Comparison of ENCODE assay signal across 10 cellular contexts in genomic region chr5:154276932-154277331, GRCh38.
DNase-seq lines count a peak whose midpoint lies in the region; ATAC-seq, FAIRE-seq and TF ChIP-seq lines count a peak whose summit lies in the region.
"Had no signal": no experiment of that assay in that cellular context is flagged by ENCODE, and none has a peak within 500 bp of the region (broad histone marks: within the 10 kb centered on the region; RNA-seq: fewer than 3 reads in every experiment).

No MANE protein-coding gene starts in this region.

- intact Hi-C loops in Calu3 (cut with micrococcal nuclease; ENCODE audit: unreplicated experiment) = no loop called here

- H3K9me3 Mint-ChIP-seq in nephron = no peaks in the 10 kb centered on the region
- H3K9me3 Mint-ChIP-seq in Calu3 (ENCODE audit: low read depth, unreplicated experiment) = no peaks in the 10 kb centered on the region

- H3K36me3 Mint-ChIP-seq in nephron (ENCODE audit: low read depth) (no peaks in the 10 kb centered on the region), Calu3 (ENCODE audit: insufficient read depth, unreplicated experiment) (no peaks in the 10 kb centered on the region)

- DNase-seq in AG08396 (ENCODE audit: low spot score) (peak; percentile 66), OCI-M1 (lab: John Stamatoyannopoulos, UW) (peak; percentile 75), NCI-H1417 (lab: John Stamatoyannopoulos, UW) (no peak), Calu3 (no peak)
- DNase-seq: naive thymus-derived CD8-positive, alpha-beta T cell; SIG-M5 had no signal

- TF ChIP-seq CTCF in nephron (IDR thresholded peaks at IDR 0.05; ENCODE audit: unreplicated experiment in 3 of 3) = no peak
- no peak for TF ChIP-seq CTCF in Calu3 (IDR thresholded peaks at IDR 0.05; ENCODE audit: unreplicated experiment)

- ATAC-seq in GM21717 (IDR thresholded peaks at IDR 0.05; ENCODE audit: unreplicated experiment) = no peak
- no peak for ATAC-seq in HG03196 (IDR thresholded peaks at IDR 0.05; ENCODE audit: unreplicated experiment)
- ATAC-seq: naive thymus-derived CD8-positive, alpha-beta T cell had no signal

- peak overlapping the region; percentile 54 to 89 (median 85) for H3K27ac Mint-ChIP-seq in nephron
- H3K27ac Mint-ChIP-seq in Calu3 (ENCODE audit: unreplicated experiment) = no peak overlapping the region

- peak; percentile 91 for FAIRE-seq in endometrium (lab: Jason Lieb, UNC)

- peaks cover 2% of the 10 kb centered on the region for H3K27me3 Mint-ChIP-seq in nephron (ENCODE audit: low read depth)
- no peaks in the 10 kb centered on the region for H3K27me3 Mint-ChIP-seq in Calu3 (ENCODE audit: unreplicated experiment)
- H3K27me3 Mint-ChIP-seq: naive thymus-derived CD8-positive, alpha-beta T cell had no signal

- BruUV-seq in Calu3 (replicated peaks; lab: Mats Ljungman, UMichigan) = no TSS peak

- H3K4me1 Mint-ChIP-seq in nephron = peaks cover 69% of the 10 kb centered on the region
- H3K4me1 Mint-ChIP-seq in Calu3 (ENCODE audit: low read depth, unreplicated experiment) = peaks cover 18% of the 10 kb centered on the region

- CTCF ChIA-PET in Calu3 (lab: Charles Lee) = interaction anchor here (1.0 kb wide), 1 partner anchor 19 kb away, joined by 3 read pairs; no protein-coding TSS in a partner anchor

- H3K4me3 Mint-ChIP-seq in nephron (peak overlapping the region in 1 of 3 experiments; percentile 24), Calu3 (ENCODE audit: low read depth, unreplicated experiment) (no peak overlapping the region)
- H3K4me3 Mint-ChIP-seq: naive thymus-derived CD8-positive, alpha-beta T cell had no signal

Comparison
In these comparisons a context has a peak if more than half of its experiments do, and no peak if none do; other contexts are left out.
1. DNase-seq: peak in AG08396 (single experiment) and OCI-M1 (single experiment); none in NCI-H1417 (0 of 3) and Calu3 (single experiment).